ENCODE assay signal across 1 cellular context in the genomic region with DNA sequence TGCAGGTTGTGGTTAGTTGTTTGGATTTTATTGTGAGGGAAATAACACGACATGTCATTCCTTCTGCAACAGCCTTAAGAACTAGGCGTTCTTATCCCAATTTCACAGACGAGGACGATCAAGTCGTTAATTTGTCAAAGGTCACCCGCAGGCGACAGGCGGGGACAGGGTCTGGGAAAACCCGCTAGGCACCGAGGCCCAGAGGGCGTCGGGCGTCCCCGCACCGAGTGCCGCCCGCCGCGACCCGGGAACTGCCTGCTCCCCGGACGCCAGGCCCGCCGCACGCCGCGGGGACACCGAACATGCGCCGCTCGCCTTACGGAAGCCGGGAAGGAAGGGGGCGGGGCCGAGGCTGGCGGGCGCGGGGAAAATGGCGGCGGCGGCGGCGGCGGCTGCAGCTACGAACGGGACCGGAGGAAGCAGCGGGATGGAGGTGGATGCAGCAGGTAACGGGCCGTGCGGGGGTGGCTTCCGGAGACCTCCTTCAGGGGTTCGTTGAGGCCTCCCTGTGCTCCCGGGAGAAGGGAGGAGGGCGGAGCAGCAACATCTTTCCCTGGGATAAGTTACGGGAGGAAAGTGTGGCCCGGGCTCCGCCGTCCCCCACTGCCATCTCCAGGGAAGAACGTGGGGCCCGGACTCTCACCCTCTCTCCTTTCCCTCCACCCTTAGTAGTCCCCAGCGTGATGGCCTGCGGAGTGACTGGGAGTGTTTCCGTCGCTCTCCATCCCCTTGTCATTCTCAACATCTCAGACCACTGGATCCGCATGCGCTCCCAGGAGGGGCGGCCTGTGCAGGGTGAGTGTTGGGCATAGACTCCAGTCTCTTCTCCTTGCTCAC.
TF ChIP-seq lines count a peak whose summit lies in the region.

A gene (plus strand): TSS at position 349 of the 837 bp plus-strand sequence. CDS start 22 bp downstream, at position 371.

TF ChIP-seq in HepG2, 621 proteins besides CTCF, POLR2A, EP300 and RAD21 (continued from another document and continues in another):
- TF ChIP-seq, protein P1, sequence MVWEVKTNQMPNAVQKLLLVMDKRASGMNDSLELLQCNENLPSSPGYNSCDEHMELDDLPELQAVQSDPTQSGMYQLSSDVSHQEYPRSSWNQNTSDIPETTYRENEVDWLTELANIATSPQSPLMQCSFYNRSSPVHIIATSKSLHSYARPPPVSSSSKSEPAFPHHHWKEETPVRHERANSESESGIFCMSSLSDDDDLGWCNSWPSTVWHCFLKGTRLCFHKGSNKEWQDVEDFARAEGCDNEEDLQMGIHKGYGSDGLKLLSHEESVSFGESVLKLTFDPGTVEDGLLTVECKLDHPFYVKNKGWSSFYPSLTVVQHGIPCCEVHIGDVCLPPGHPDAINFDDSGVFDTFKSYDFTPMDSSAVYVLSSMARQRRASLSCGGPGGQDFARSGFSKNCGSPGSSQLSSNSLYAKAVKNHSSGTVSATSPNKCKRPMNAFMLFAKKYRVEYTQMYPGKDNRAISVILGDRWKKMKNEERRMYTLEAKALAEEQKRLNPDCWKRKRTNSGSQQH (CRISPR knock-in tag; IDR thresholded peaks at IDR 0.05; ENCODE audit: low read depth) = peak; percentile 93
- TF ChIP-seq MBD4 (IDR thresholded peaks at IDR 0.05; ENCODE audit: borderline replicate concordance, low read length) (no peak), ZNF136 (CRISPR knock-in tag; IDR thresholded peaks at IDR 0.05; ENCODE audit: low read depth) (peak; percentile 90), ZNF558 (CRISPR knock-in tag; IDR thresholded peaks at IDR 0.05; ENCODE audit: borderline replicate concordance) (peak; percentile 94; the same call in 1 of the 2 replicates), RBFOX2 (IDR thresholded peaks at IDR 0.05; ENCODE audit: low read depth, low read length) (peak; percentile 98), PCBP2 (optimal IDR thresholded peaks at IDR 0.05; ENCODE audit: low read depth, low read length, poor library complexity, severe bottlenecking) (no peak), RBAK (CRISPR knock-in tag; IDR thresholded peaks at IDR 0.05) (no peak), CHD2 (IDR thresholded peaks at IDR 0.05; ENCODE audit: low read depth, low read length) (no peak), GTF3A (CRISPR knock-in tag; conservative IDR thresholded peaks at IDR 0.05) (peak; percentile 72; the same call in 1 of the 2 replicates), KAT8 (CRISPR knock-in tag; IDR thresholded peaks at IDR 0.05) (peak; percentile 93), ZBTB42 (CRISPR knock-in tag; IDR thresholded peaks at IDR 0.05) (peak; percentile 90; the same call in 1 of the 2 replicates), NCOA5 (CRISPR knock-in tag; IDR thresholded peaks at IDR 0.05) (no peak), TCF7 (IDR thresholded peaks at IDR 0.05; ENCODE audit: low read depth) (no peak), NONO (IDR thresholded peaks at IDR 0.05) (no peak), NONO (CRISPR knock-in tag; conservative IDR thresholded peaks at IDR 0.05) (peak; percentile 97), MATR3 (CRISPR knock-in tag; IDR thresholded peaks at IDR 0.05) (no peak), ZNF282 (IDR thresholded peaks at IDR 0.05; ENCODE audit: partially characterized antibody) (no peak), POLR2G (IDR thresholded peaks at IDR 0.05; ENCODE audit: low read depth, low read length) (peak; percentile 97), DNMT3B (CRISPR knock-in tag; conservative IDR thresholded peaks at IDR 0.05) (no peak; the same call in 1 of the 2 replicates), CCDC6 (CRISPR knock-in tag; IDR thresholded peaks at IDR 0.05) (peak; percentile 97), BRCA1 (CRISPR knock-in tag; IDR thresholded peaks at IDR 0.05) (no peak), MAFK (conservative IDR thresholded peaks at IDR 0.05 in 1 of 2, IDR thresholded peaks at IDR 0.05 in 1 of 2; ENCODE audit: low read length in 2 of 2) (no peak), ZNF501 (CRISPR knock-in tag; IDR thresholded peaks at IDR 0.05) (peak; percentile 85), MEIS2 (CRISPR knock-in tag; IDR thresholded peaks at IDR 0.05) (peak; percentile 76), ZNF205 (CRISPR knock-in tag; IDR thresholded peaks at IDR 0.05) (peak; percentile 89), NBN (conservative IDR thresholded peaks at IDR 0.05) (no peak)
- TF ChIP-seq, protein P2, sequence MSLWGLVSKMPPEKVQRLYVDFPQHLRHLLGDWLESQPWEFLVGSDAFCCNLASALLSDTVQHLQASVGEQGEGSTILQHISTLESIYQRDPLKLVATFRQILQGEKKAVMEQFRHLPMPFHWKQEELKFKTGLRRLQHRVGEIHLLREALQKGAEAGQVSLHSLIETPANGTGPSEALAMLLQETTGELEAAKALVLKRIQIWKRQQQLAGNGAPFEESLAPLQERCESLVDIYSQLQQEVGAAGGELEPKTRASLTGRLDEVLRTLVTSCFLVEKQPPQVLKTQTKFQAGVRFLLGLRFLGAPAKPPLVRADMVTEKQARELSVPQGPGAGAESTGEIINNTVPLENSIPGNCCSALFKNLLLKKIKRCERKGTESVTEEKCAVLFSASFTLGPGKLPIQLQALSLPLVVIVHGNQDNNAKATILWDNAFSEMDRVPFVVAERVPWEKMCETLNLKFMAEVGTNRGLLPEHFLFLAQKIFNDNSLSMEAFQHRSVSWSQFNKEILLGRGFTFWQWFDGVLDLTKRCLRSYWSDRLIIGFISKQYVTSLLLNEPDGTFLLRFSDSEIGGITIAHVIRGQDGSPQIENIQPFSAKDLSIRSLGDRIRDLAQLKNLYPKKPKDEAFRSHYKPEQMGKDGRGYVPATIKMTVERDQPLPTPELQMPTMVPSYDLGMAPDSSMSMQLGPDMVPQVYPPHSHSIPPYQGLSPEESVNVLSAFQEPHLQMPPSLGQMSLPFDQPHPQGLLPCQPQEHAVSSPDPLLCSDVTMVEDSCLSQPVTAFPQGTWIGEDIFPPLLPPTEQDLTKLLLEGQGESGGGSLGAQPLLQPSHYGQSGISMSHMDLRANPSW (CRISPR knock-in tag; IDR thresholded peaks at IDR 0.05; ENCODE audit: borderline replicate concordance) = no peak
- TF ChIP-seq, protein P3, sequence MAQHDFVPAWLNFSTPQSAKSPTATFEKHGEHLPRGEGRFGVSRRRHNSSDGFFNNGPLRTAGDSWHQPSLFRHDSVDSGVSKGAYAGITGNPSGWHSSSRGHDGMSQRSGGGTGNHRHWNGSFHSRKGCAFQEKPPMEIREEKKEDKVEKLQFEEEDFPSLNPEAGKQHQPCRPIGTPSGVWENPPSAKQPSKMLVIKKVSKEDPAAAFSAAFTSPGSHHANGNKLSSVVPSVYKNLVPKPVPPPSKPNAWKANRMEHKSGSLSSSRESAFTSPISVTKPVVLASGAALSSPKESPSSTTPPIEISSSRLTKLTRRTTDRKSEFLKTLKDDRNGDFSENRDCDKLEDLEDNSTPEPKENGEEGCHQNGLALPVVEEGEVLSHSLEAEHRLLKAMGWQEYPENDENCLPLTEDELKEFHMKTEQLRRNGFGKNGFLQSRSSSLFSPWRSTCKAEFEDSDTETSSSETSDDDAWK (CRISPR knock-in tag; IDR thresholded peaks at IDR 0.05) = no peak
- TF ChIP-seq, protein P4, sequence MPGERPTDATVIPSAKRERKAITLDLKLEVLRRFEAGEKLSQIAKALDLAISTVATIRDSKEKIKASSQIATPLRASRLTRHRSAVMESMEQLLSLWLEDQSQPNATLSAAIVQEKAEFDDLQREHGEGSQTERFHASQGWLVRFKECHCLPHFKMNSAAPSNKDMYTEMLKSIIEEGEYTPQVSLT (CRISPR knock-in tag; IDR thresholded peaks at IDR 0.05; ENCODE audit: borderline replicate concordance, low read depth) = no peak
- TF ChIP-seq, protein P5, sequence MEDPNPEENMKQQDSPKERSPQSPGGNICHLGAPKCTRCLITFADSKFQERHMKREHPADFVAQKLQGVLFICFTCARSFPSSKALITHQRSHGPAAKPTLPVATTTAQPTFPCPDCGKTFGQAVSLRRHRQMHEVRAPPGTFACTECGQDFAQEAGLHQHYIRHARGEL (CRISPR knock-in tag; IDR thresholded peaks at IDR 0.05) = 0 out of 2 replicates have a peak, but pooled peaks have one; percentile 30
- TF ChIP-seq, protein P6, sequence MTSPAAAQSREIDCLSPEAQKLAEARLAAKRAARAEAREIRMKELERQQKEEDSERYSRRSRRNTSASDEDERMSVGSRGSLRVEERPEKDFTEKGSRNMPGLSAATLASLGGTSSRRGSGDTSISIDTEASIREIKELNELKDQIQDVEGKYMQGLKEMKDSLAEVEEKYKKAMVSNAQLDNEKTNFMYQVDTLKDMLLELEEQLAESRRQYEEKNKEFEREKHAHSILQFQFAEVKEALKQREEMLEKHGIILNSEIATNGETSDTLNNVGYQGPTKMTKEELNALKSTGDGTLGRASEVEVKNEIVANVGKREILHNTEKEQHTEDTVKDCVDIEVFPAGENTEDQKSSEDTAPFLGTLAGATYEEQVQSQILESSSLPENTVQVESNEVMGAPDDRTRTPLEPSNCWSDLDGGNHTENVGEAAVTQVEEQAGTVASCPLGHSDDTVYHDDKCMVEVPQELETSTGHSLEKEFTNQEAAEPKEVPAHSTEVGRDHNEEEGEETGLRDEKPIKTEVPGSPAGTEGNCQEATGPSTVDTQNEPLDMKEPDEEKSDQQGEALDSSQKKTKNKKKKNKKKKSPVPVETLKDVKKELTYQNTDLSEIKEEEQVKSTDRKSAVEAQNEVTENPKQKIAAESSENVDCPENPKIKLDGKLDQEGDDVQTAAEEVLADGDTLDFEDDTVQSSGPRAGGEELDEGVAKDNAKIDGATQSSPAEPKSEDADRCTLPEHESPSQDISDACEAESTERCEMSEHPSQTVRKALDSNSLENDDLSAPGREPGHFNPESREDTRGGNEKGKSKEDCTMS (CRISPR knock-in tag; conservative IDR thresholded peaks at IDR 0.05) = no peak
- TF ChIP-seq, protein P7, sequence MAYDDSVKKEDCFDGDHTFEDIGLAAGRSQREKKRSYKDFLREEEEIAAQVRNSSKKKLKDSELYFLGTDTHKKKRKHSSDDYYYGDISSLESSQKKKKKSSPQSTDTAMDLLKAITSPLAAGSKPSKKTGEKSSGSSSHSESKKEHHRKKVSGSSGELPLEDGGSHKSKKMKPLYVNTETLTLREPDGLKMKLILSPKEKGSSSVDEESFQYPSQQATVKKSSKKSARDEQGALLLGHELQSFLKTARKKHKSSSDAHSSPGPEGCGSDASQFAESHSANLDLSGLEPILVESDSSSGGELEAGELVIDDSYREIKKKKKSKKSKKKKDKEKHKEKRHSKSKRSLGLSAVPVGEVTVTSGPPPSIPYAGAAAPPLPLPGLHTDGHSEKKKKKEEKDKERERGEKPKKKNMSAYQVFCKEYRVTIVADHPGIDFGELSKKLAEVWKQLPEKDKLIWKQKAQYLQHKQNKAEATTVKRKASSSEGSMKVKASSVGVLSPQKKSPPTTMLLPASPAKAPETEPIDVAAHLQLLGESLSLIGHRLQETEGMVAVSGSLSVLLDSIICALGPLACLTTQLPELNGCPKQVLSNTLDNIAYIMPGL (CRISPR knock-in tag; IDR thresholded peaks at IDR 0.05; ENCODE audit: borderline replicate concordance in 1 of 2, low read depth in 1 of 2) = peak; percentile 90 to 92; a peak in 3 of 4 replicates
- TF ChIP-seq, protein P8, sequence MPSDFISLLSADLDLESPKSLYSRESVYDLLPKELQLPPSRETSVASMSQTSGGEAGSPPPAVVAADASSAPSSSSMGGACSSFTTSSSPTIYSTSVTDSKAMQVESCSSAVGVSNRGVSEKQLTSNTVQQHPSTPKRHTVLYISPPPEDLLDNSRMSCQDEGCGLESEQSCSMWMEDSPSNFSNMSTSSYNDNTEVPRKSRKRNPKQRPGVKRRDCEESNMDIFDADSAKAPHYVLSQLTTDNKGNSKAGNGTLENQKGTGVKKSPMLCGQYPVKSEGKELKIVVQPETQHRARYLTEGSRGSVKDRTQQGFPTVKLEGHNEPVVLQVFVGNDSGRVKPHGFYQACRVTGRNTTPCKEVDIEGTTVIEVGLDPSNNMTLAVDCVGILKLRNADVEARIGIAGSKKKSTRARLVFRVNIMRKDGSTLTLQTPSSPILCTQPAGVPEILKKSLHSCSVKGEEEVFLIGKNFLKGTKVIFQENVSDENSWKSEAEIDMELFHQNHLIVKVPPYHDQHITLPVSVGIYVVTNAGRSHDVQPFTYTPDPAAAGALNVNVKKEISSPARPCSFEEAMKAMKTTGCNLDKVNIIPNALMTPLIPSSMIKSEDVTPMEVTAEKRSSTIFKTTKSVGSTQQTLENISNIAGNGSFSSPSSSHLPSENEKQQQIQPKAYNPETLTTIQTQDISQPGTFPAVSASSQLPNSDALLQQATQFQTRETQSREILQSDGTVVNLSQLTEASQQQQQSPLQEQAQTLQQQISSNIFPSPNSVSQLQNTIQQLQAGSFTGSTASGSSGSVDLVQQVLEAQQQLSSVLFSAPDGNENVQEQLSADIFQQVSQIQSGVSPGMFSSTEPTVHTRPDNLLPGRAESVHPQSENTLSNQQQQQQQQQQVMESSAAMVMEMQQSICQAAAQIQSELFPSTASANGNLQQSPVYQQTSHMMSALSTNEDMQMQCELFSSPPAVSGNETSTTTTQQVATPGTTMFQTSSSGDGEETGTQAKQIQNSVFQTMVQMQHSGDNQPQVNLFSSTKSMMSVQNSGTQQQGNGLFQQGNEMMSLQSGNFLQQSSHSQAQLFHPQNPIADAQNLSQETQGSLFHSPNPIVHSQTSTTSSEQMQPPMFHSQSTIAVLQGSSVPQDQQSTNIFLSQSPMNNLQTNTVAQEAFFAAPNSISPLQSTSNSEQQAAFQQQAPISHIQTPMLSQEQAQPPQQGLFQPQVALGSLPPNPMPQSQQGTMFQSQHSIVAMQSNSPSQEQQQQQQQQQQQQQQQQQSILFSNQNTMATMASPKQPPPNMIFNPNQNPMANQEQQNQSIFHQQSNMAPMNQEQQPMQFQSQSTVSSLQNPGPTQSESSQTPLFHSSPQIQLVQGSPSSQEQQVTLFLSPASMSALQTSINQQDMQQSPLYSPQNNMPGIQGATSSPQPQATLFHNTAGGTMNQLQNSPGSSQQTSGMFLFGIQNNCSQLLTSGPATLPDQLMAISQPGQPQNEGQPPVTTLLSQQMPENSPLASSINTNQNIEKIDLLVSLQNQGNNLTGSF (CRISPR knock-in tag; IDR thresholded peaks at IDR 0.05) = peak; percentile 88
- TF ChIP-seq, protein P9, sequence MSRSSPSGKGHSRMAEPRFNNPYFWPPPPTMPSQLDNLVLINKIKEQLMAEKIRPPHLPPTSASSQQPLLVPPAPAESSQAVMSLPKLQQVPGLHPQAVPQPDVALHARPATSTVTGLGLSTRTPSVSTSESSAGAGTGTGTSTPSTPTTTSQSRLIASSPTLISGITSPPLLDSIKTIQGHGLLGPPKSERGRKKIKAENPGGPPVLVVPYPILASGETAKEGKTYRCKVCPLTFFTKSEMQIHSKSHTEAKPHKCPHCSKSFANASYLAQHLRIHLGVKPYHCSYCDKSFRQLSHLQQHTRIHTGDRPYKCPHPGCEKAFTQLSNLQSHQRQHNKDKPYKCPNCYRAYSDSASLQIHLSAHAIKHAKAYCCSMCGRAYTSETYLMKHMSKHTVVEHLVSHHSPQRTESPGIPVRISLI (CRISPR knock-in tag; IDR thresholded peaks at IDR 0.05; ENCODE audit: borderline replicate concordance) = peak; percentile 37; the same call in 1 of the 2 replicates
- TF ChIP-seq, protein P10, sequence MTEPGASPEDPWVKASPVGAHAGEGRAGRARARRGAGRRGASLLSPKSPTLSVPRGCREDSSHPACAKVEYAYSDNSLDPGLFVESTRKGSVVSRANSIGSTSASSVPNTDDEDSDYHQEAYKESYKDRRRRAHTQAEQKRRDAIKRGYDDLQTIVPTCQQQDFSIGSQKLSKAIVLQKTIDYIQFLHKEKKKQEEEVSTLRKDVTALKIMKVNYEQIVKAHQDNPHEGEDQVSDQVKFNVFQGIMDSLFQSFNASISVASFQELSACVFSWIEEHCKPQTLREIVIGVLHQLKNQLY (CRISPR knock-in tag; IDR thresholded peaks at IDR 0.05) = 0 out of 2 replicates have a peak, but pooled peaks have one; percentile 20
